ENCODE assay signal across 12 cellular contexts in genomic region chr16:48053346-48053745, GRCh38.
A peak's percentile ranks its signal among the peaks of the same experiment; 100 is the strongest.
DNase-seq lines count a peak whose midpoint lies in the region; ATAC-seq, FAIRE-seq and TF ChIP-seq lines count a peak whose summit lies in the region.
"Had no signal": no experiment of that assay in that cellular context is flagged by ENCODE, and none has a peak within 500 bp of the region (broad histone marks: within the 10 kb centered on the region; RNA-seq: fewer than 3 reads in every experiment).

No MANE protein-coding gene starts in this region.

- H3K27me3 Mint-ChIP-seq in stimulated activated memory B cell treated with anti-CD40 and anti-IgM and Interleukin-4, amounts not matched to agents 10 μg/mL and 1 μg/mL and 100 μg/mL, for 72 hours: peaks cover 42% of the 10 kb centered on the region

- DNase-seq in ACHN (peak; percentile 49), HTR-8/SVneo (ENCODE audit: insufficient read length, low spot score) (peak; percentile 53), dedifferentiated amniotic fluid mesenchymal stem cell (ENCODE audit: extremely low spot score) (peak; percentile 59), lung (ENCODE audit: low spot score) (peak; percentile 41), NCI-H446 treated with DMSO at 0.1 percent for 48 hours (lab: John Stamatoyannopoulos, UW) (no peak)
- DNase-seq: activated CD4-positive, alpha-beta T cell treated with anti-CD3 and anti-CD28 coated beads, Interleukin-2, amount 50 U/mL, for 48 hours; NCI-H1436 treated with DMSO at 0.1 percent for 48 hours had no signal

- no peaks in the 10 kb centered on the region for H3K27me3 ChIP-seq in lung (ENCODE audit: control insufficient read depth, insufficient read depth)

- H3K9me3 ChIP-seq in lung (ENCODE audit: control insufficient read depth in 2 of 2, insufficient read depth in 1 of 2, low read length in 1 of 2): no peaks in the 10 kb centered on the region

- no peak overlapping the region for H3K27ac Mint-ChIP-seq in stimulated activated memory B cell treated with anti-CD40 and anti-IgM and Interleukin-4, amounts not matched to agents 10 μg/mL and 1 μg/mL and 100 μg/mL, for 72 hours
- H3K27ac Mint-ChIP-seq: B cell had no signal

- H3K36me3 ChIP-seq in lung (ENCODE audit: control insufficient read depth in 2 of 2, insufficient read depth in 2 of 2, low read length in 2 of 2): no peaks in the 10 kb centered on the region

- 43 to 45% methylated on average over 5 of the region's 5 CpGs for WGBS in lung, 2 donors

- no peak overlapping the region for H3K4me3 ChIP-seq in lung

- no peak for FAIRE-seq in HTR-8/SVneo (lab: Jason Lieb, UNC)

- ATAC-seq in lung (ENCODE audit: insufficient read depth, low FRiP score) (peak; percentile 34), HG02610 (IDR thresholded peaks at IDR 0.05; ENCODE audit: unreplicated experiment) (no peak), GM21528 (IDR thresholded peaks at IDR 0.05; ENCODE audit: low FRiP score, unreplicated experiment) (no peak)
- ATAC-seq in stimulated activated memory B cell treated with anti-CD40 and anti-IgM and Interleukin-4, amounts not matched to agents 10 μg/mL and 1 μg/mL and 100 μg/mL, for 72 hours: no peak

- TF ChIP-seq CTCF in lung (IDR thresholded peaks at IDR 0.05; ENCODE audit: control extremely low read depth, extremely low read depth): no peak

- H3K27ac ChIP-seq in lung (ENCODE audit: low read depth in 1 of 2, low read length in 1 of 2): no peak overlapping the region

- in situ Hi-C loops in ACHN (cut with HindIII; ENCODE audit: low pct_ligation_motif_present, low pct_unique_long_range_greater_than_20kb, low sequenced_read_pairs): no loop called here

- H3K4me1 ChIP-seq in lung (ENCODE audit: control insufficient read depth in 2 of 2, insufficient read depth in 2 of 2, low read length in 2 of 2): peaks cover 0 to 6% of the 10 kb centered on the region in 2 donors

- peaks cover 11% of the 10 kb centered on the region for H3K4me1 Mint-ChIP-seq in stimulated activated memory B cell treated with anti-CD40 and anti-IgM and Interleukin-4, amounts not matched to agents 10 μg/mL and 1 μg/mL and 100 μg/mL, for 72 hours

- no peak overlapping the region for H3K4me3 Mint-ChIP-seq in stimulated activated memory B cell treated with anti-CD40 and anti-IgM and Interleukin-4, amounts not matched to agents 10 μg/mL and 1 μg/mL and 100 μg/mL, for 72 hours
- H3K4me3 Mint-ChIP-seq: B cell, nephron had no signal

- no peaks in the 10 kb centered on the region for H3K9me3 Mint-ChIP-seq in stimulated activated memory B cell treated with anti-CD40 and anti-IgM and Interleukin-4, amounts not matched to agents 10 μg/mL and 1 μg/mL and 100 μg/mL, for 72 hours
- H3K9me3 Mint-ChIP-seq: nephron had no signal

- no peaks in the 10 kb centered on the region for H3K36me3 Mint-ChIP-seq in stimulated activated memory B cell treated with anti-CD40 and anti-IgM and Interleukin-4, amounts not matched to agents 10 μg/mL and 1 μg/mL and 100 μg/mL, for 72 hours
